In genomic region chr1:209593747-209594146, GRCh38 we compare ENCODE assay signal across 20 cellular contexts. TPM values are rescaled to one million over a fixed set of nuclear protein-coding genes. Genes with fewer than 3 reads are reported as not detected.
DNase-seq lines count a peak whose midpoint lies in the region; TF ChIP-seq lines count a peak whose summit lies in the region.
"Had no signal": no experiment of that assay in that cellular context is flagged by ENCODE, and none has a peak within 500 bp of the region (broad histone marks: within the 10 kb centered on the region; RNA-seq: fewer than 3 reads in every experiment).

No MANE protein-coding gene starts in this region.

- H3K4me1 ChIP-seq in A673 (ENCODE audit: insufficient read depth, low read length, poor library complexity, severe bottlenecking) (peaks cover 45% of the 10 kb centered on the region), HEK293 (ENCODE audit: control insufficient read depth, insufficient read depth, low read length) (no peaks in the 10 kb centered on the region), Caco-2 (no peaks in the 10 kb centered on the region; the same call in 1 of the 2 replicates), adrenal gland (replicated peaks in 1 of 2) (no peaks in the 10 kb centered on the region)

- DNase-seq in A673 (ENCODE audit: low spot score) (peak; percentile 25), nephron progenitor cell (no peak), Caco-2 (no peak), adrenal gland (no peak)
- no peak for DNase-seq in activated naive CD4-positive, alpha-beta T cell (lab: John Stamatoyannopoulos, UW)
- DNase-seq: 8988T, HCEC 1CT, Karpas-422, NCI-H1092, NCI-H1417 treated with DMSO at 0.1 percent for 48 hours, NCI-H1694 treated with DMSO at 0.1 percent for 48 hours, NCI-H2081, NCI-H2227 treated with DMSO at 0.1 percent for 48 hours, NCI-H510A, NCI-H69, SHP77 had no signal

- peaks cover 40% of the 10 kb centered on the region for H3K27me3 Mint-ChIP-seq in nephron progenitor cell (ENCODE audit: low read depth, poor library complexity)
- H3K27me3 Mint-ChIP-seq in Caco-2 (ENCODE audit: insufficient read depth, unreplicated experiment) = peaks cover 17% of the 10 kb centered on the region

- H3K27ac ChIP-seq in A673 (ENCODE audit: low read depth, low read length, poor library complexity, severe bottlenecking) = no peak overlapping the region
- no peak overlapping the region for H3K27ac ChIP-seq in HEK293 (ENCODE audit: extremely low read depth, low read depth, low read length)
- peak overlapping the region; percentile 0 for H3K27ac ChIP-seq in cingulate gyrus (ENCODE audit: low read depth, low read length)
- H3K27ac ChIP-seq in adrenal gland = no peak overlapping the region
- H3K27ac ChIP-seq: RWPE1 had no signal

- H3K36me3 ChIP-seq in A673 (ENCODE audit: insufficient read depth, low read length, poor library complexity, severe bottlenecking) (peaks cover 21% of the 10 kb centered on the region), HEK293 (ENCODE audit: control insufficient read depth in 2 of 2, insufficient read depth in 1 of 2, low read length in 2 of 2) (no peaks in the 10 kb centered on the region), Caco-2 (ENCODE audit: control insufficient read depth, insufficient read depth, low read length) (no peaks in the 10 kb centered on the region), adrenal gland (replicated peaks in 1 of 2) (no peaks in the 10 kb centered on the region)

- TF ChIP-seq POLR2A in adrenal gland (IDR thresholded peaks at IDR 0.05) = no peak

- 0 out of 2 replicates have a peak, but pooled peaks have one; percentile 29 for TF ChIP-seq CTCF in A673 (conservative IDR thresholded peaks at IDR 0.05; ENCODE audit: low read depth, low read length)
- TF ChIP-seq CTCF in HEK293 (tag by site-specific recombination; IDR thresholded peaks at IDR 0.05) = 0 out of 2 replicates have a peak, but pooled peaks have one; percentile 16
- TF ChIP-seq CTCF in nephron progenitor cell (IDR thresholded peaks at IDR 0.05) = no peak
- no peak for TF ChIP-seq CTCF in Caco-2 (IDR thresholded peaks at IDR 0.05; ENCODE audit: insufficient read depth in 1 of 2, low read depth in 1 of 2, low read length in 1 of 2, severe bottlenecking in 1 of 2, unreplicated experiment in 1 of 2)
- TF ChIP-seq CTCF in adrenal gland (IDR thresholded peaks at IDR 0.05) = no peak

- H3K27me3 ChIP-seq in A673 (replicated peaks; ENCODE audit: insufficient read depth, low read depth, low read length, poor library complexity) (no peaks in the 10 kb centered on the region), Caco-2 (replicated peaks; ENCODE audit: control insufficient read depth, insufficient read depth, low read length) (no peaks in the 10 kb centered on the region; the same call in 1 of the 2 replicates), adrenal gland (no peaks in the 10 kb centered on the region)

- H3K9me3 Mint-ChIP-seq in nephron progenitor cell (no peaks in the 10 kb centered on the region), Caco-2 (ENCODE audit: unreplicated experiment) (peaks cover 9% of the 10 kb centered on the region)

- H3K4me1 Mint-ChIP-seq in nephron progenitor cell (peaks cover 33% of the 10 kb centered on the region), Caco-2 (ENCODE audit: low read depth, unreplicated experiment) (no peaks in the 10 kb centered on the region)

- H3K36me3 Mint-ChIP-seq in nephron progenitor cell (ENCODE audit: low read depth) = no peaks in the 10 kb centered on the region
- H3K36me3 Mint-ChIP-seq in Caco-2 (ENCODE audit: insufficient read depth, unreplicated experiment) = no peaks in the 10 kb centered on the region

- CTCF ChIA-PET in A673 (lab: Charles Lee) = no interaction called here
- CTCF ChIA-PET in HEK293 (lab: Yijun Ruan, JAX) = interaction anchor here (0.7 to 2.7 kb wide), 5 partner anchors 8 to 155 kb away, joined by 3 to 12 read pairs (median 4); no protein-coding TSS in a partner anchor
- CTCF ChIA-PET in Caco-2 (lab: Charles Lee) = interaction anchor here (0.7 kb wide), 1 partner anchor 82 kb away, joined by 3 read pairs; the partner anchor contains the start of gene G0S2

- intact Hi-C loops in A673 (cut with micrococcal nuclease; ENCODE audit: unreplicated experiment) = loop anchor here (5.0 kb wide), 1 partner anchor 1446 kb away; no protein-coding TSS in a partner anchor
- intact Hi-C loops in Caco-2 (cut with micrococcal nuclease; ENCODE audit: unreplicated experiment) = loop anchor here (1.0 kb wide), 1 partner anchor 8 kb away; no protein-coding TSS in a partner anchor
- intact Hi-C loops in adrenal gland (cut with DNase I) = no loop called here

- POLR2A ChIA-PET in A673 (lab: Charles Lee; ENCODE audit: low non-redundant PET) = no interaction called here
- POLR2A ChIA-PET in HEK293 (lab: Yijun Ruan, JAX) = no interaction called here
- POLR2A ChIA-PET in Caco-2 (lab: Charles Lee) = no interaction called here

- H3K4me3 ChIP-seq in A673 (ENCODE audit: low read depth, low read length, poor library complexity, severe bottlenecking) (no peak overlapping the region), HEK293 (ENCODE audit: low read depth, low read length) (no peak overlapping the region), Caco-2 (ENCODE audit: low read depth, low read length) (no peak overlapping the region), adrenal gland (no peak overlapping the region)

- H3K27ac Mint-ChIP-seq in nephron progenitor cell = peak overlapping the region; percentile 30
- H3K27ac Mint-ChIP-seq in Caco-2 (ENCODE audit: unreplicated experiment) = no peak overlapping the region

- BruUV-seq in A673 (replicated peaks; lab: Mats Ljungman, UMichigan) (no TSS peak), Caco-2 (replicated peaks; lab: Mats Ljungman, UMichigan) (no TSS peak)

- no peak overlapping the region for H3K4me3 Mint-ChIP-seq in nephron progenitor cell
- H3K4me3 Mint-ChIP-seq in Caco-2 (ENCODE audit: unreplicated experiment) = no peak overlapping the region

- 64 to 67% (median 65%) methylated on average over 2 of the region's 2 CpGs for WGBS in adrenal gland, 4 donors

- H3K9me3 ChIP-seq in A673 (ENCODE audit: low read depth, low read length, poor library complexity, severe bottlenecking) (no peaks in the 10 kb centered on the region), HEK293 (ENCODE audit: control insufficient read depth, insufficient read depth, low read depth, low read length) (no peaks in the 10 kb centered on the region), Caco-2 (no peaks in the 10 kb centered on the region), adrenal gland (replicated peaks in 1 of 3) (no peaks in the 10 kb centered on the region)

TF ChIP-seq in HEK293, 187 proteins besides CTCF, POLR2A, EP300 and RAD21:
- TF ChIP-seq ZBTB10 (tag by site-specific recombination; IDR thresholded peaks at IDR 0.05) (no peak), EGR2 (tag by site-specific recombination; IDR thresholded peaks at IDR 0.05; ENCODE audit: low read depth) (peak; percentile 89), ZFHX2 (tag by site-specific recombination; conservative IDR thresholded peaks at IDR 0.05) (peak; percentile 73), GLIS1 (tag by site-specific recombination; IDR thresholded peaks at IDR 0.05) (no peak)

RNA-seq across cellular contexts. Expression of gene CAMK1G, which starts 10.2 kb away (rescaled TPM):
- total RNA-seq in A673 (2021) (18.6 and 21.2 TPM in 2 replicates), Caco-2 (2022) (not detected in 2 replicates), adrenal gland (1 to 10 TPM in 6 of 8 donors, under 1 TPM in 2; 0.57 to 8.4 (median 2.3) TPM)
- polyA plus RNA-seq in adrenal gland = 1 to 10 TPM in 2 of 3 donors, under 1 TPM in 1; 0.84 to 2.5 (median 2.2) TPM
- total RNA-seq: HT-29 had no signal

RNA-seq across cellular contexts. Expression of gene LAMB3, which starts 58.5 kb away (rescaled TPM):
- total RNA-seq in A673 (2021) (8.1 and 12.7 TPM in 2 replicates), Caco-2 (2022) (112 and 125 TPM in 2 replicates), adrenal gland (100 to 1,000 TPM in 1 of 8 donors, 10 to 100 TPM in 7; 28.7 to 117 (median 45.1) TPM)
- 10 to 100 TPM in 1 of 3 donors, 1 to 10 TPM in 2; 8.2 to 16.1 (median 8.6) TPM for polyA plus RNA-seq in adrenal gland

Comparison
In these comparisons a context has a peak if more than half of its experiments do, and no peak if none do; other contexts are left out.
1. CTCF ChIP-seq: peak in A673 (single experiment) and HEK293 (single experiment); none in nephron progenitor cell (single experiment), Caco-2 (0 of 2) and adrenal gland (0 of 6).
2. intact Hi-C loops: an anchor here in A673 (5.0 kb wide) and Caco-2 (1.0 kb wide); none called in adrenal gland.